Comparison of ENCODE assay signal across 8 cellular contexts in genomic region chr19:15448778-15449619, GRCh38. TPM values are rescaled to one million over a fixed set of nuclear protein-coding genes. Genes with fewer than 3 reads are reported as not detected.
DNase-seq lines count a peak whose midpoint lies in the region; ATAC-seq and TF ChIP-seq lines count a peak whose summit lies in the region.

No MANE protein-coding gene starts in this region.

- no peaks in the 10 kb centered on the region for H3K36me3 ChIP-seq in Caco-2 (ENCODE audit: control insufficient read depth, insufficient read depth, low read length)
- H3K36me3 ChIP-seq in kidney epithelial cell (ENCODE audit: control insufficient read depth, insufficient read depth, low read length), result no peaks in the 10 kb centered on the region
- peaks cover 0 to 22% (median 0%) of the 10 kb centered on the region in 3 donors for H3K36me3 ChIP-seq in tibial nerve

- POLR2A ChIA-PET in Caco-2 (lab: Charles Lee), result no interaction called here

- H3K27ac ChIP-seq in tibial nerve, result peak overlapping the region; percentile 68 to 86 (median 72)

- CTCF ChIA-PET in Caco-2 (lab: Charles Lee), result no interaction called here

- peak overlapping the region; percentile 54 for H3K4me3 Mint-ChIP-seq in Caco-2 (ENCODE audit: unreplicated experiment)
- peak overlapping the region; percentile 65 for H3K4me3 Mint-ChIP-seq in activated T-helper 17 cell treated with anti-CD3 and anti-CD28 coated beads, Interleukin-2, amount 50 U/mL, for 72 hours

- intact Hi-C loops in Caco-2 (cut with micrococcal nuclease; ENCODE audit: unreplicated experiment), result loop anchor here (1.0 kb wide), 1 partner anchor 30 kb away; no protein-coding TSS in a partner anchor

- no peaks in the 10 kb centered on the region for H3K27me3 Mint-ChIP-seq in Caco-2 (ENCODE audit: insufficient read depth, unreplicated experiment)
- H3K27me3 Mint-ChIP-seq in activated T-helper 17 cell treated with anti-CD3 and anti-CD28 coated beads, Interleukin-2, amount 50 U/mL, for 72 hours, result no peaks in the 10 kb centered on the region

- H3K36me3 Mint-ChIP-seq in Caco-2 (ENCODE audit: insufficient read depth, unreplicated experiment), result peaks cover 5% of the 10 kb centered on the region
- peaks cover 43% of the 10 kb centered on the region for H3K36me3 Mint-ChIP-seq in activated T-helper 17 cell treated with anti-CD3 and anti-CD28 coated beads, Interleukin-2, amount 50 U/mL, for 72 hours (ENCODE audit: low read depth)

- H3K27ac Mint-ChIP-seq in Caco-2 (ENCODE audit: unreplicated experiment), result peak overlapping the region; percentile 24
- H3K27ac Mint-ChIP-seq in activated T-helper 17 cell treated with anti-CD3 and anti-CD28 coated beads, Interleukin-2, amount 50 U/mL, for 72 hours, result peak overlapping the region; percentile 28

- no peak for TF ChIP-seq POLR2A in tibial nerve (IDR thresholded peaks at IDR 0.05)

- H3K4me3 ChIP-seq in Caco-2 (ENCODE audit: low read depth, low read length) (peak overlapping the region; percentile 74), HFF-Myc (replicated peaks; ENCODE audit: low read depth, low read length) (peak overlapping the region; percentile 45), kidney epithelial cell (ENCODE audit: low read depth, low read length) (peak overlapping the region; percentile 73), tibial nerve (peak overlapping the region; percentile 69 to 90 (median 73))

- H3K9me3 Mint-ChIP-seq in Caco-2 (ENCODE audit: unreplicated experiment), result no peaks in the 10 kb centered on the region
- H3K9me3 Mint-ChIP-seq in activated T-helper 17 cell treated with anti-CD3 and anti-CD28 coated beads, Interleukin-2, amount 50 U/mL, for 72 hours, result no peaks in the 10 kb centered on the region

- DNase-seq in Caco-2 (peak; percentile 21 to 47), HFF-Myc (ENCODE audit: extremely low read depth, low read depth) (no peak), kidney epithelial cell (ENCODE audit: low read depth) (no peak), tibial nerve (ENCODE audit: low spot score in 2 of 2) (no peak), Kasumi-1 (lab: John Stamatoyannopoulos, UW) (no peak), DMS79 treated with DMSO at 0.1 percent for 48 hours (lab: John Stamatoyannopoulos, UW) (no peak)

- 6 to 9% methylated on average over 12 to 33 of the region's 43 CpGs for WGBS in tibial nerve, 2 donors

- no peaks in the 10 kb centered on the region for H3K27me3 ChIP-seq in Caco-2 (replicated peaks; ENCODE audit: control insufficient read depth, insufficient read depth, low read length)
- peaks cover 8% of the 10 kb centered on the region for H3K27me3 ChIP-seq in kidney epithelial cell (ENCODE audit: control insufficient read depth, insufficient read depth, low read length)
- peaks cover 0 to 6% of the 10 kb centered on the region in 2 donors for H3K27me3 ChIP-seq in tibial nerve

- 0 out of 2 replicates have a peak, but pooled peaks cover 7% of the 10 kb centered on the region for H3K4me1 ChIP-seq in Caco-2
- H3K4me1 ChIP-seq in tibial nerve, result peaks cover 0 to 37% (median 17%) of the 10 kb centered on the region in 4 donors

- BruUV-seq in Caco-2 (replicated peaks; lab: Mats Ljungman, UMichigan), result no TSS peak

- no peak for ATAC-seq in activated T-helper 17 cell treated with anti-CD3 and anti-CD28 coated beads, Interleukin-2, amount 50 U/mL, for 72 hours (replicated peaks)
- ATAC-seq in HG02571 (IDR thresholded peaks at IDR 0.05; ENCODE audit: unreplicated experiment), result no peak

- TF ChIP-seq CTCF in Caco-2 (IDR thresholded peaks at IDR 0.05; ENCODE audit: insufficient read depth in 1 of 2, low read depth in 1 of 2, low read length in 1 of 2, severe bottlenecking in 1 of 2, unreplicated experiment in 1 of 2) (no peak), HFF-Myc (IDR thresholded peaks at IDR 0.05; ENCODE audit: low read depth, low read length, missing control alignments) (no peak), kidney epithelial cell (IDR thresholded peaks at IDR 0.05; ENCODE audit: insufficient read depth, low read length, poor library complexity, severe bottlenecking) (no peak), tibial nerve (IDR thresholded peaks at IDR 0.05) (no peak)

- TF ChIP-seq EP300 in tibial nerve (IDR thresholded peaks at IDR 0.05), result no peak

- H3K9me3 ChIP-seq in Caco-2, result no peaks in the 10 kb centered on the region
- no peaks in the 10 kb centered on the region for H3K9me3 ChIP-seq in tibial nerve

- H3K4me1 Mint-ChIP-seq in Caco-2 (ENCODE audit: low read depth, unreplicated experiment), result peaks cover 16% of the 10 kb centered on the region
- H3K4me1 Mint-ChIP-seq in activated T-helper 17 cell treated with anti-CD3 and anti-CD28 coated beads, Interleukin-2, amount 50 U/mL, for 72 hours, result peaks cover 24% of the 10 kb centered on the region

RNA-seq across cellular contexts. Expression of gene WIZ, which starts 0.8 kb away (rescaled TPM):
- total RNA-seq in Caco-2 (2022) (37.5 and 38.6 TPM in 2 replicates), kidney epithelial cell (42.7 and 64.1 TPM in 2 replicates), tibial nerve (100 to 1,000 TPM in 1 of 4 donors, 10 to 100 TPM in 3; 31.5 to 108 (median 46.3) TPM)
- total RNA-seq in activated T-helper 17 cell treated with anti-CD3 and anti-CD28 coated beads, Interleukin-2, amount 50 U/mL, for 72 hours, result 10 to 100 TPM; 27.7 to 30.0 TPM

RNA-seq across cellular contexts. Expression of gene RASAL3, which starts 15.3 kb away (rescaled TPM):
- not detected in 2 replicates for total RNA-seq in Caco-2 (2022)
- 100 to 1,000 TPM; 126 to 134 TPM for total RNA-seq in activated T-helper 17 cell treated with anti-CD3 and anti-CD28 coated beads, Interleukin-2, amount 50 U/mL, for 72 hours
- not detected in 2 replicates for total RNA-seq in kidney epithelial cell
- 1 to 10 TPM; 2.9 to 6.6 (median 4.3) TPM for total RNA-seq in tibial nerve

RNA-seq across cellular contexts. Expression of gene AKAP8L, which starts 30.2 kb away (rescaled TPM):
- 112 and 127 TPM in 2 replicates for total RNA-seq in Caco-2 (2022)
- 10 to 100 TPM; 64.8 to 68.4 TPM for total RNA-seq in activated T-helper 17 cell treated with anti-CD3 and anti-CD28 coated beads, Interleukin-2, amount 50 U/mL, for 72 hours
- 74.7 and 79.8 TPM in 2 replicates for total RNA-seq in kidney epithelial cell
- total RNA-seq in tibial nerve, result 100 to 1,000 TPM; 170 to 248 (median 183) TPM

RNA-seq across cellular contexts. Expression of gene PGLYRP2, which starts 30.3 kb away (rescaled TPM):
- total RNA-seq in Caco-2 (2022), result not detected in 2 replicates
- under 1 TPM in 1 of 2 donors, not detected in 1; 0.11 TPM for total RNA-seq in activated T-helper 17 cell treated with anti-CD3 and anti-CD28 coated beads, Interleukin-2, amount 50 U/mL, for 72 hours
- total RNA-seq in kidney epithelial cell, result not detected in 2 replicates
- not detected for total RNA-seq in tibial nerve

RNA-seq across cellular contexts. Expression of gene CYP4F22, which starts 59.3 kb away (rescaled TPM):
- total RNA-seq in Caco-2 (2022), result not detected in 2 replicates
- under 1 TPM; 0.58 to 0.73 TPM for total RNA-seq in activated T-helper 17 cell treated with anti-CD3 and anti-CD28 coated beads, Interleukin-2, amount 50 U/mL, for 72 hours
- not detected in 2 replicates for total RNA-seq in kidney epithelial cell
- under 1 TPM in 1 of 4 donors, not detected in 3; 0.30 TPM for total RNA-seq in tibial nerve

Comparison
In these comparisons a context has a peak if more than half of its experiments do, and no peak if none do; other contexts are left out.
1. DNase-seq: peak in Caco-2 (2 of 2); none in HFF-Myc (single experiment), kidney epithelial cell (single experiment), tibial nerve (0 of 2), Kasumi-1 (0 of 2) and DMS79 treated with DMSO at 0.1 percent for 48 hours (single experiment).
2. RNA of gene RASAL3, which starts 15.3 kb away (total RNA-seq): 126 to 134 TPM in activated T-helper 17 cell treated with anti-CD3 and anti-CD28 coated beads, Interleukin-2, amount 50 U/mL, for 72 hours; 2.9 to 6.6 TPM in tibial nerve, not detected in Caco-2 and not detected in kidney epithelial cell; every median in the first group is over 10 times any median in the second.
3. Peak in every context shown above with its lines, with median percentiles within 50 percentile points of each other: H3K4me3 ChIP-seq.